Comparison of ENCODE assay signal across 8 cellular contexts in genomic region chr16:17070882-17071592, GRCh38.
A peak's percentile ranks its signal among the peaks of the same experiment; 100 is the strongest.
DNase-seq lines count a peak whose midpoint lies in the region; ATAC-seq and TF ChIP-seq lines count a peak whose summit lies in the region.

No MANE protein-coding gene starts in this region.

- H3K4ac ChIP-seq in mesenchymal stem cell (ENCODE audit: low read depth in 1 of 2, low read length in 2 of 2): no peak overlapping the region

- no peak overlapping the region for H3K23ac ChIP-seq in mesenchymal stem cell (ENCODE audit: low read length in 2 of 2)

- no peaks in the 10 kb centered on the region for H3K79me1 ChIP-seq in mesenchymal stem cell (replicated peaks; ENCODE audit: low read length, poor library complexity, severe bottlenecking)

- H2BK15ac ChIP-seq in mesenchymal stem cell (ENCODE audit: low read depth, poor library complexity, severe bottlenecking): no peak overlapping the region

- H2BK5ac ChIP-seq in mesenchymal stem cell (ENCODE audit: low read depth, low read length, poor library complexity, severe bottlenecking): no peak overlapping the region

- H3K9me3 ChIP-seq in right atrium auricular region (no peaks in the 10 kb centered on the region), mesenchymal stem cell (ENCODE audit: control insufficient read depth, low read length) (no peaks in the 10 kb centered on the region)

- TF ChIP-seq CTCF in right atrium auricular region (IDR thresholded peaks at IDR 0.05): no peak

- H3K4me1 Mint-ChIP-seq in activated T-cell treated with anti-CD3 and anti-CD28 coated beads, Interleukin-2, amount 50 U/mL, for 4 hours (ENCODE audit: low read depth): peaks cover 30% of the 10 kb centered on the region
- H3K4me1 Mint-ChIP-seq in immature natural killer cell: peaks cover 14 to 15% of the 10 kb centered on the region in 2 donors

- H4K91ac ChIP-seq in mesenchymal stem cell (ENCODE audit: low read length): no peak overlapping the region

- no peaks in the 10 kb centered on the region for H3K27me3 Mint-ChIP-seq in activated T-cell treated with anti-CD3 and anti-CD28 coated beads, Interleukin-2, amount 50 U/mL, for 4 hours (ENCODE audit: low read depth)
- peaks cover 0 to 3% (median 0%) of the 10 kb centered on the region in 3 donors for H3K27me3 Mint-ChIP-seq in immature natural killer cell (ENCODE audit: low read depth in 3 of 3)

- H2BK12ac ChIP-seq in mesenchymal stem cell (ENCODE audit: low read length in 2 of 2): no peak overlapping the region

- H3K9me3 Mint-ChIP-seq in activated T-cell treated with anti-CD3 and anti-CD28 coated beads, Interleukin-2, amount 50 U/mL, for 4 hours: no peaks in the 10 kb centered on the region
- H3K9me3 Mint-ChIP-seq in immature natural killer cell: no peaks in the 10 kb centered on the region

- ATAC-seq in Right ventricle myocardium superior (ENCODE audit: poor library complexity) (no peak), HG03342 (IDR thresholded peaks at IDR 0.05; ENCODE audit: unreplicated experiment) (peak; percentile 81)
- ATAC-seq in activated T-cell treated with anti-CD3 and anti-CD28 coated beads, Interleukin-2, amount 50 U/mL, for 4 hours: peak; percentile 94 to 95

- peak; percentile 54 for DNase-seq in Right ventricle myocardium superior
- no peak for DNase-seq in right atrium auricular region (ENCODE audit: low spot score)
- peak; percentile 94 for DNase-seq in NOMO-1 treated with dmso at 0.1 percent for 144 hours (lab: John Stamatoyannopoulos, UW; ENCODE audit: unreplicated experiment)
- DNase-seq in activated T-cell treated with anti-CD3 and anti-CD28 coated beads, Interleukin-2, amount 50 U/mL, for 4 hours: peak; percentile 81
- peak; percentile 44 to 51 (median 48) for DNase-seq in immature natural killer cell
- DNase-seq in stimulated activated CD8-positive, alpha-beta memory T cell treated with anti-CD3 and anti-CD28 coated beads, Interleukin-15, amount 100 ng/mL, for 4 hours (ENCODE audit: low read depth in 2 of 2): peak; percentile 57 to 62
- no peak for DNase-seq in mesenchymal stem cell

- H3K27me3 ChIP-seq in right atrium auricular region: no peaks in the 10 kb centered on the region
- peaks cover 0 to 14% of the 10 kb centered on the region in 2 experiments for H3K27me3 ChIP-seq in mesenchymal stem cell (ENCODE audit: control insufficient read depth in 1 of 2, insufficient read depth in 1 of 2, low read length in 2 of 2)

- no peak overlapping the region for H4K8ac ChIP-seq in mesenchymal stem cell (ENCODE audit: low read length)

- WGBS in mesenchymal stem cell: 41% methylated on average over 9 of the region's 16 CpGs

- no peaks in the 10 kb centered on the region for H3K4me1 ChIP-seq in right atrium auricular region
- H3K4me1 ChIP-seq in mesenchymal stem cell (ENCODE audit: control insufficient read depth, insufficient read depth, low read depth, low read length): no peaks in the 10 kb centered on the region

- no peak overlapping the region for H2BK120ac ChIP-seq in mesenchymal stem cell (ENCODE audit: low read depth, low read length)

- H3K4me3 ChIP-seq in right atrium auricular region: no peak overlapping the region
- no peak overlapping the region for H3K4me3 ChIP-seq in mesenchymal stem cell (ENCODE audit: insufficient read depth in 1 of 2, low read depth in 1 of 2, low read length in 2 of 2)

- no peaks in the 10 kb centered on the region for H3K36me3 ChIP-seq in right atrium auricular region
- no peaks in the 10 kb centered on the region for H3K36me3 ChIP-seq in mesenchymal stem cell (ENCODE audit: control insufficient read depth in 1 of 2, insufficient read depth in 2 of 2, low read depth in 1 of 2, low read length in 2 of 2)

- H3K27ac ChIP-seq in right atrium auricular region: no peak overlapping the region
- no peak overlapping the region for H3K27ac ChIP-seq in mesenchymal stem cell (ENCODE audit: low read length, poor library complexity, severe bottlenecking)

- no peak overlapping the region for H3K18ac ChIP-seq in mesenchymal stem cell (ENCODE audit: low read depth in 1 of 2, low read length in 2 of 2)

- no peak overlapping the region for H3K4me2 ChIP-seq in mesenchymal stem cell (ENCODE audit: low read length, poor library complexity, severe bottlenecking)

- no peak overlapping the region for H3K14ac ChIP-seq in mesenchymal stem cell (ENCODE audit: low read length in 2 of 2)

- H2AFZ ChIP-seq in mesenchymal stem cell (ENCODE audit: low read depth, low read length): no peak overlapping the region

- peak overlapping the region; percentile 42 to 86 (median 72) for H3K27ac Mint-ChIP-seq in immature natural killer cell

- H2AK5ac ChIP-seq in mesenchymal stem cell (ENCODE audit: low read length, severe bottlenecking): no peak overlapping the region

- intact Hi-C loops in Right ventricle myocardium superior (cut with DNase I): no loop called here

- peak overlapping the region; percentile 80 for H3K4me3 Mint-ChIP-seq in activated T-cell treated with anti-CD3 and anti-CD28 coated beads, Interleukin-2, amount 50 U/mL, for 4 hours
- peak overlapping the region; percentile 55 to 79 (median 76) for H3K4me3 Mint-ChIP-seq in immature natural killer cell

- H3K9ac ChIP-seq in mesenchymal stem cell (ENCODE audit: low read length): no peak overlapping the region

- no peaks in the 10 kb centered on the region for H3K36me3 Mint-ChIP-seq in activated T-cell treated with anti-CD3 and anti-CD28 coated beads, Interleukin-2, amount 50 U/mL, for 4 hours (ENCODE audit: insufficient read depth)
- H3K36me3 Mint-ChIP-seq in immature natural killer cell: no peaks in the 10 kb centered on the region

Comparison
In these comparisons a context has a peak if more than half of its experiments do, and no peak if none do; other contexts are left out.
1. DNase-seq: peak in Right ventricle myocardium superior (single experiment), NOMO-1 treated with dmso at 0.1 percent for 144 hours (single experiment), activated T-cell treated with anti-CD3 and anti-CD28 coated beads, Interleukin-2, amount 50 U/mL, for 4 hours (single experiment), immature natural killer cell (3 of 3) and stimulated activated CD8-positive, alpha-beta memory T cell treated with anti-CD3 and anti-CD28 coated beads, Interleukin-15, amount 100 ng/mL, for 4 hours (2 of 2); none in right atrium auricular region (single experiment) and mesenchymal stem cell (single experiment).